10 cellular contexts compared by ENCODE assay signal in genomic region chr10:77264107-77264506, GRCh38.
DNase-seq lines count a peak whose midpoint lies in the region; ATAC-seq lines count a peak whose summit lies in the region.
"Had no signal": no experiment of that assay in that cellular context is flagged by ENCODE, and none has a peak within 500 bp of the region (broad histone marks: within the 10 kb centered on the region; RNA-seq: fewer than 3 reads in every experiment).

No MANE protein-coding gene starts in this region.

- peak; percentile 53 for ATAC-seq in GM19463 (IDR thresholded peaks at IDR 0.05; ENCODE audit: unreplicated experiment)
- ATAC-seq in HG03520 (IDR thresholded peaks at IDR 0.05; ENCODE audit: unreplicated experiment): peak; percentile 69
- peak; percentile 87 for ATAC-seq in activated naive CD8-positive, alpha-beta T cell treated with anti-CD3 and anti-CD28 coated beads, Interleukin-2, amount 50 U/mL, for 24 hours

- H3K27me3 Mint-ChIP-seq in activated naive CD8-positive, alpha-beta T cell treated with anti-CD3 and anti-CD28 coated beads, Interleukin-2, amount 50 U/mL, for 24 hours: peaks cover 2% of the 10 kb centered on the region

- peaks cover 46% of the 10 kb centered on the region for H3K4me1 Mint-ChIP-seq in activated naive CD8-positive, alpha-beta T cell treated with anti-CD3 and anti-CD28 coated beads, Interleukin-2, amount 50 U/mL, for 24 hours

- H3K27ac Mint-ChIP-seq in activated naive CD8-positive, alpha-beta T cell treated with anti-CD3 and anti-CD28 coated beads, Interleukin-2, amount 50 U/mL, for 24 hours: peak overlapping the region; percentile 82

- H3K36me3 Mint-ChIP-seq in activated naive CD8-positive, alpha-beta T cell treated with anti-CD3 and anti-CD28 coated beads, Interleukin-2, amount 50 U/mL, for 24 hours (ENCODE audit: low read depth): no peaks in the 10 kb centered on the region

- H3K4me3 Mint-ChIP-seq in activated naive CD8-positive, alpha-beta T cell treated with anti-CD3 and anti-CD28 coated beads, Interleukin-2, amount 50 U/mL, for 24 hours: peak overlapping the region; percentile 34

- no peaks in the 10 kb centered on the region for H3K9me3 Mint-ChIP-seq in activated naive CD8-positive, alpha-beta T cell treated with anti-CD3 and anti-CD28 coated beads, Interleukin-2, amount 50 U/mL, for 24 hours

- DNase-seq in GDM1 (lab: John Stamatoyannopoulos, UW) (peak; percentile 65), CD1c-positive myeloid dendritic cell (ENCODE audit: extremely low spot score) (no peak), D341Med (ENCODE audit: low spot score) (no peak), 8988T (no peak), NCI-H1930 (lab: John Stamatoyannopoulos, UW) (no peak)
- peak; percentile 22 for DNase-seq in activated naive CD8-positive, alpha-beta T cell treated with anti-CD3 and anti-CD28 coated beads, Interleukin-2, amount 50 U/mL, for 24 hours
- DNase-seq: mesenchymal stem cell, NCI-H2029 treated with DMSO at 0.1 percent for 48 hours had no signal

Comparison
In these comparisons a context has a peak if more than half of its experiments do, and no peak if none do; other contexts are left out.
1. DNase-seq: peak in GDM1 (single experiment) and activated naive CD8-positive, alpha-beta T cell treated with anti-CD3 and anti-CD28 coated beads, Interleukin-2, amount 50 U/mL, for 24 hours (single experiment); none in CD1c-positive myeloid dendritic cell (single experiment), D341Med (single experiment), 8988T (single experiment) and NCI-H1930 (0 of 2).
2. Peak in every context shown above with its lines, with median percentiles within 50 percentile points of each other: ATAC-seq.